In genomic region chr6:25327372-25327771, GRCh38 we compare ENCODE assay signal across 13 cellular contexts.
"Had no signal": no experiment of that assay in that cellular context is flagged by ENCODE, and none has a peak within 500 bp of the region (broad histone marks: within the 10 kb centered on the region; RNA-seq: fewer than 3 reads in every experiment).

No MANE protein-coding gene starts in this region.

- H3K9me3 Mint-ChIP-seq: activated CD4-positive, alpha-beta T cell treated with anti-CD3 and anti-CD28 coated beads, Interleukin-2, amount 10 ng/mL, durations not matched to agents 7 days and 5 days; central memory CD8-positive, alpha-beta T cell; stimulated activated memory B cell treated with anti-CD40 and anti-IgM and Interleukin-4, amounts not matched to agents 10 μg/mL and 1 μg/mL and 100 μg/mL, for 72 hours; T-helper 2 cell treated with Interferon-gamma antibody and Interleukin-4, amounts not matched to agents 5 μg/mL and 100 μg/mL, for 36 hours had no signal

- H3K27me3 Mint-ChIP-seq: activated CD4-positive, alpha-beta T cell treated with anti-CD3 and anti-CD28 coated beads, Interleukin-2, amount 10 ng/mL, durations not matched to agents 7 days and 5 days; activated naive CD8-positive, alpha-beta T cell; central memory CD8-positive, alpha-beta T cell; stimulated activated memory B cell treated with anti-CD40 and anti-IgM and Interleukin-4, amounts not matched to agents 10 μg/mL and 1 μg/mL and 100 μg/mL, for 72 hours had no signal

- H3K4me3 Mint-ChIP-seq: activated CD4-positive, alpha-beta T cell treated with anti-CD3 and anti-CD28 coated beads, Interleukin-2, amount 10 ng/mL, durations not matched to agents 7 days and 5 days; activated naive CD8-positive, alpha-beta T cell; central memory CD8-positive, alpha-beta T cell; stimulated activated memory B cell treated with anti-CD40 and anti-IgM and Interleukin-4, amounts not matched to agents 10 μg/mL and 1 μg/mL and 100 μg/mL, for 72 hours; T-helper 2 cell treated with Interferon-gamma antibody and Interleukin-4, amounts not matched to agents 5 μg/mL and 100 μg/mL, for 36 hours had no signal

- H3K4me3 ChIP-seq: ovary, thyroid gland had no signal

- ATAC-seq: stimulated activated memory B cell treated with anti-CD40 and anti-IgM and Interleukin-4, amounts not matched to agents 10 μg/mL and 1 μg/mL and 100 μg/mL, for 72 hours had no signal

- H3K27ac Mint-ChIP-seq: activated CD4-positive, alpha-beta T cell treated with anti-CD3 and anti-CD28 coated beads, Interleukin-2, amount 10 ng/mL, durations not matched to agents 7 days and 5 days; activated naive CD8-positive, alpha-beta T cell; stimulated activated memory B cell treated with anti-CD40 and anti-IgM and Interleukin-4, amounts not matched to agents 10 μg/mL and 1 μg/mL and 100 μg/mL, for 72 hours; T-helper 2 cell treated with Interferon-gamma antibody and Interleukin-4, amounts not matched to agents 5 μg/mL and 100 μg/mL, for 36 hours had no signal

- H3K4me1 Mint-ChIP-seq: activated CD4-positive, alpha-beta T cell treated with anti-CD3 and anti-CD28 coated beads, Interleukin-2, amount 10 ng/mL, durations not matched to agents 7 days and 5 days had no signal

- H3K36me3 Mint-ChIP-seq: activated naive CD8-positive, alpha-beta T cell; stimulated activated memory B cell treated with anti-CD40 and anti-IgM and Interleukin-4, amounts not matched to agents 10 μg/mL and 1 μg/mL and 100 μg/mL, for 72 hours had no signal

- DNase-seq: activated CD4-positive, alpha-beta T cell treated with anti-CD3 and anti-CD28 coated beads, Interleukin-2, amount 10 ng/mL, durations not matched to agents 7 days and 5 days; activated CD8-positive, alpha-beta memory T cell treated with anti-CD3 and anti-CD28 coated beads for 24 hours; activated gamma-delta T cell treated with Interleukin-2 at 50 U/mL for 16 hours; brain microvascular endothelial cell; effector CD8-positive, alpha-beta T cell; head of caudate nucleus; midbrain; ovary; thyroid gland had no signal
